Comparison of ENCODE assay signal across 14 cellular contexts in the genomic region with DNA sequence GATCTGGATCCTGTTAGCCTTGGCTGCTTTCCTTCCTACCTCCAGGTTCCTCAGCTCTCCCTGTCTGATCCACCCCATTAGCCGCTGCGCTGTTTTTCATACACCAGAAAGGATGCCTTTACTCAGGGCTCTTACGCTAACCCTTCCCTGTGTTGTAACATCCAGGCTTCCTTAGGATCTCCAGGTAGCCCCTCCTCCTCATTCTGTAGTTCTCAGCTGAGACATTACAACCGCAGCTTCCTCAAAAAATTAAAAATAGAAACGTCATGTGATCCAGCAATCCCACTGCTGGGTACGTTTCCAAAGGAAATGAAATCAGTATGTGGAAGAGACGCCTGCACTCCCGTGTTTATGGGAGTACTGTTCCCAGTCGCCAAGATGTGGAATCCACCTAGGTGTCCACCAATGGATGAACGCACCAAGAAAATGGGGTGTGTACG. TPM values are rescaled to one million over a fixed set of nuclear protein-coding genes. Genes with fewer than 3 reads are reported as not detected.
DNase-seq lines count a peak whose midpoint lies in the region; ATAC-seq and TF ChIP-seq lines count a peak whose summit lies in the region.
"Had no signal": no experiment of that assay in that cellular context is flagged by ENCODE, and none has a peak within 500 bp of the region (broad histone marks: within the 10 kb centered on the region; RNA-seq: fewer than 3 reads in every experiment).

No MANE protein-coding gene starts in this region.

- DNase-seq in HCEC 1CT (peak; percentile 32), amniotic epithelial cell (ENCODE audit: low read depth) (peak; percentile 80), left ventricle myocardium inferior (no peak), upper lobe of right lung (no peak), osteocyte (ENCODE audit: extremely low spot score, unreplicated experiment) (no peak), NCI-H2227 treated with DMSO at 0.1 percent for 48 hours (lab: John Stamatoyannopoulos, UW) (no peak), KG1 (lab: John Stamatoyannopoulos, UW) (no peak)
- DNase-seq: activated CD8-positive, alpha-beta memory T cell treated with anti-CD3 and anti-CD28 coated beads, Interleukin-2, amount 50 U/mL, for 48 hours; anterior cingulate cortex; GOT3; NK-92 treated with Interleukin-12 subunit alpha and Interleukin-12 subunit beta, amount 100 ng/mL, for 24 hours; stimulated activated CD4-positive, alpha-beta T cell treated with anti-CD3 and anti-CD28 coated beads, Interleukin-12 subunit alpha, Interleukin-12 subunit beta, amount 100 ng/mL, for 4 hours had no signal

- H3K36me3 ChIP-seq in left ventricle myocardium inferior (no peaks in the 10 kb centered on the region), upper lobe of right lung (no peaks in the 10 kb centered on the region)

- H3K27me3 ChIP-seq in left ventricle myocardium inferior (ENCODE audit: low read depth) (peaks cover 23% of the 10 kb centered on the region), upper lobe of right lung (no peaks in the 10 kb centered on the region)

- peaks cover 7% of the 10 kb centered on the region for H3K4me1 Mint-ChIP-seq in osteocyte (ENCODE audit: unreplicated experiment)

- no peaks in the 10 kb centered on the region for H3K36me3 Mint-ChIP-seq in osteocyte (ENCODE audit: unreplicated experiment)

- peak; percentile 75 for ATAC-seq in upper lobe of right lung

- H3K9me3 ChIP-seq in left ventricle myocardium inferior (replicated peaks): no peaks in the 10 kb centered on the region
- no peaks in the 10 kb centered on the region for H3K9me3 ChIP-seq in upper lobe of right lung

- TF ChIP-seq CTCF in left ventricle myocardium inferior (IDR thresholded peaks at IDR 0.05; ENCODE audit: borderline replicate concordance): no peak
- TF ChIP-seq CTCF in upper lobe of right lung (IDR thresholded peaks at IDR 0.05): no peak
- TF ChIP-seq CTCF in osteocyte (IDR thresholded peaks at IDR 0.05): no peak

- peak overlapping the region; percentile 19 for H3K4me3 ChIP-seq in left ventricle myocardium inferior
- no peak overlapping the region for H3K4me3 ChIP-seq in upper lobe of right lung

- H3K27ac Mint-ChIP-seq in osteocyte (ENCODE audit: unreplicated experiment): no peak overlapping the region

- peak overlapping the region; percentile 75 for H3K27ac ChIP-seq in left ventricle myocardium inferior (replicated peaks)
- H3K27ac ChIP-seq in upper lobe of right lung: peak overlapping the region; percentile 55

- peaks cover 4% of the 10 kb centered on the region for H3K4me1 ChIP-seq in left ventricle myocardium inferior
- H3K4me1 ChIP-seq in upper lobe of right lung: peaks cover 15% of the 10 kb centered on the region

- H3K27me3 Mint-ChIP-seq in osteocyte (ENCODE audit: unreplicated experiment): peaks cover 5% of the 10 kb centered on the region

- intact Hi-C loops in left ventricle myocardium inferior (cut with micrococcal nuclease) (no loop called here), upper lobe of right lung (cut with DNase I) (no loop called here)

- no peaks in the 10 kb centered on the region for H3K9me3 Mint-ChIP-seq in osteocyte (ENCODE audit: unreplicated experiment)

- H3K4me3 Mint-ChIP-seq in osteocyte (ENCODE audit: unreplicated experiment): no peak overlapping the region

RNA-seq across cellular contexts. Expression of a gene that starts 18.4 kb away (rescaled TPM):
- total RNA-seq in left ventricle myocardium inferior: 96.0 TPM
- total RNA-seq in upper lobe of right lung: 131 TPM
- 136 and 165 TPM in 2 replicates for total RNA-seq in osteocyte

RNA-seq across cellular contexts. Expression of a gene that starts 25.1 kb away (rescaled TPM):
- 0.22 TPM for total RNA-seq in left ventricle myocardium inferior
- total RNA-seq in upper lobe of right lung: 4.0 TPM
- total RNA-seq in osteocyte: not detected in 2 replicates
- total RNA-seq: MCF 10A had no signal

RNA-seq across cellular contexts. Expression of a gene that starts 32.7 kb away (rescaled TPM):
- total RNA-seq in left ventricle myocardium inferior: not detected
- not detected for total RNA-seq in upper lobe of right lung
- total RNA-seq in osteocyte: 0.21 and 0.30 TPM in 2 replicates
- total RNA-seq: MCF 10A had no signal

RNA-seq across cellular contexts. Expression of a gene that starts 59.8 kb away (rescaled TPM):
- total RNA-seq in left ventricle myocardium inferior: not detected
- total RNA-seq in upper lobe of right lung: not detected
- not detected in 2 replicates for total RNA-seq in osteocyte
- total RNA-seq: MCF 10A, mucosa of gallbladder had no signal

Comparison
In these comparisons a context has a peak if more than half of its experiments do, and no peak if none do; other contexts are left out.
1. DNase-seq: peak in HCEC 1CT (single experiment) and amniotic epithelial cell (single experiment); none in left ventricle myocardium inferior (single experiment), upper lobe of right lung (single experiment), osteocyte (single experiment), NCI-H2227 treated with DMSO at 0.1 percent for 48 hours (single experiment) and KG1 (single experiment).